Comparison of ENCODE assay signal across 18 cellular contexts in genomic region chr13:21957833-21958232, GRCh38.
DNase-seq lines count a peak whose midpoint lies in the region; TF ChIP-seq lines count a peak whose summit lies in the region.
"Had no signal": no experiment of that assay in that cellular context is flagged by ENCODE, and none has a peak within 500 bp of the region (broad histone marks: within the 10 kb centered on the region; RNA-seq: fewer than 3 reads in every experiment).

No MANE protein-coding gene starts in this region.

- DNase-seq in AG04450 (ENCODE audit: low read depth, low spot score) (peak; percentile 44), AG10803 (ENCODE audit: low read depth) (peak; percentile 45), GM03348 (ENCODE audit: low spot score) (peak; percentile 71), NCI-H187 (lab: John Stamatoyannopoulos, UW) (peak; percentile 13 to 21), cerebellum (ENCODE audit: low spot score) (no peak), NCI-H524 treated with DMSO at 0.1 percent for 48 hours (lab: John Stamatoyannopoulos, UW) (no peak), dermis blood vessel endothelial cell (no peak), NAMALWA (ENCODE audit: low spot score) (no peak)
- DNase-seq: 8988T; CD4-positive, CD25-positive, alpha-beta regulatory T cell; CD8-positive, alpha-beta memory T cell; COR-L47; DMS 273 treated with DMSO at 0.1 percent for 48 hours; DMS53; GDM1; H9; KBM-7 had no signal

- no peak for TF ChIP-seq CTCF in AG04450 (IDR thresholded peaks at IDR 0.05; ENCODE audit: low read depth, low read length)
- TF ChIP-seq CTCF in AG10803 (conservative IDR thresholded peaks at IDR 0.05; ENCODE audit: low read length), result no peak

- no peak overlapping the region for H3K4me3 ChIP-seq in AG04450 (ENCODE audit: low read depth, low read length)
- H3K4me3 ChIP-seq in AG10803 (ENCODE audit: low read length), result no peak overlapping the region
- H3K4me3 ChIP-seq: BLaER1 treated with 17β-estradiol and CSF1 and Interleukin-3, amounts not matched to agents 10 nM and 100 nM had no signal

- no peaks in the 10 kb centered on the region for H3K27me3 ChIP-seq in AG04450 (ENCODE audit: control insufficient read depth, insufficient read depth, low read length)
- H3K27me3 ChIP-seq: BLaER1 treated with 17β-estradiol and CSF1 and Interleukin-3, amounts not matched to agents 10 nM and 100 nM had no signal

- H3K27ac ChIP-seq in AG04450 (ENCODE audit: low read depth, low read length), result no peak overlapping the region
- H3K27ac ChIP-seq: BLaER1 treated with 17β-estradiol and CSF1 and Interleukin-3, amounts not matched to agents 10 nM and 100 nM had no signal

- POLR2A ChIA-PET in AG04450 (lab: Yijun Ruan, JAX), result no interaction called here

- CTCF ChIA-PET in AG04450 (lab: Charles Lee), result no interaction called here

- H3K9me3 ChIP-seq in AG04450 (ENCODE audit: control insufficient read depth, insufficient read depth, low read length), result peaks cover 5% of the 10 kb centered on the region; the same call in 1 of the 2 replicates

Comparison
In these comparisons a context has a peak if more than half of its experiments do, and no peak if none do; other contexts are left out.
1. DNase-seq: peak in AG04450 (single experiment), AG10803 (single experiment), GM03348 (single experiment) and NCI-H187 (2 of 2); none in cerebellum (single experiment), NCI-H524 treated with DMSO at 0.1 percent for 48 hours (single experiment), dermis blood vessel endothelial cell (single experiment) and NAMALWA (single experiment).